ENCODE assay signal across 8 cellular contexts in the genomic region with DNA sequence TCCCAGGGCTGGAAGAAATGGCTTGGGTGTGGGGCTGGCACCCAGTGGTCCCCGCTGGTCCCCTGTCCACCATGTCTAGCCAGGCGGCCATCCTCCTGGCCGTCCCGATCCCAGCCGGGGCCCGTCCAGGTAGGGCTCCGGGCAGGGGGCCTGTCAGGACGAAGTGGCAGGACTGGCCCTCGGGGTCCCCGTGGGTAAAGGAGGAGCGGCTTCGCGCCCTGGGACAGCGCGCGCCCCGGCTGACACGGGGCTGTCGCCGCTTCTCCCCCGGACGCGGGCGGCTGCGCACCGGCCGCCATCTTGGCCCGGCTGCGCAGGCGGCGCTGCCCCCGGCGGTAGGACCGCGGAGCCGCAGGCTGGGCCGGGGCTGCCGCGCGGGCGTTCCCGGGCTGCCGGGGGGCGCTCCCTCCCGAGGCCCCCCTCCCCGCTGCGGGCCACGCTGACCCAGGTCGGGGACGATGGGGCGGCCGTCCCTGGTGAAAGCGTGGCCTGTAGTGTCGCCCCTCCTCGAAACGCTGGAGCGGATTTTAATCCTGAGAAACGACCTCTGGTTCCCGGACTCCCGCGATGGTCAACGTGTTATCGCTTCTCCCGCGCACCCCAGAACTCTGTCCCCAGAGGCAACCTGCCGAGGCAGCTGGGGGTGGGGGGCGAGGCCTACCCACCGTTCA.
DNase-seq lines count a peak whose midpoint lies in the region; ATAC-seq, FAIRE-seq and TF ChIP-seq lines count a peak whose summit lies in the region.

No MANE protein-coding gene starts in this region.

- no peak for FAIRE-seq in bronchial epithelial cell (lab: Jason Lieb, UNC)

- peaks cover 10% of the 10 kb centered on the region for H3K4me1 ChIP-seq in Loucy (ENCODE audit: insufficient read depth, low read length, poor library complexity, severe bottlenecking)

- H4K20me1 ChIP-seq in Loucy (ENCODE audit: insufficient read depth, low read length, poor library complexity, severe bottlenecking) = peaks cover 2% of the 10 kb centered on the region

- no peaks in the 10 kb centered on the region for H3K27me3 Mint-ChIP-seq in stimulated activated naive CD8-positive, alpha-beta T cell treated with anti-CD3 and anti-CD28 coated beads, Interleukin-15, Interleukin-2, amounts not matched to agents 100 ng/mL and 50 ng/mL, for 24 hours

- peak overlapping the region; percentile 74 for H2AFZ ChIP-seq in Loucy (ENCODE audit: low read length)

- DNase-seq in NCI-H2081 (lab: John Stamatoyannopoulos, UW) = peak; percentile 53 to 64
- no peak for DNase-seq in NCI-H2081 treated with DMSO at 0.1 percent for 48 hours (lab: John Stamatoyannopoulos, UW)
- DNase-seq in bronchial epithelial cell (ENCODE audit: low read depth) = no peak
- DNase-seq in kidney tubule cell (ENCODE audit: low spot score) = peak; percentile 44
- DNase-seq in SW 1271 (lab: John Stamatoyannopoulos, UW) = no peak

- H3K9ac ChIP-seq in Loucy (ENCODE audit: low read depth, low read length, poor library complexity, severe bottlenecking) = peak overlapping the region; percentile 76

- H3K9me3 Mint-ChIP-seq in stimulated activated naive CD8-positive, alpha-beta T cell treated with anti-CD3 and anti-CD28 coated beads, Interleukin-15, Interleukin-2, amounts not matched to agents 100 ng/mL and 50 ng/mL, for 24 hours = no peaks in the 10 kb centered on the region

- H3K4me1 Mint-ChIP-seq in stimulated activated naive CD8-positive, alpha-beta T cell treated with anti-CD3 and anti-CD28 coated beads, Interleukin-15, Interleukin-2, amounts not matched to agents 100 ng/mL and 50 ng/mL, for 24 hours (ENCODE audit: low read depth) = peaks cover 20% of the 10 kb centered on the region

- H3F3A ChIP-seq in Loucy (ENCODE audit: low read depth) = peaks cover 7% of the 10 kb centered on the region; the same call in 1 of the 2 replicates

- no peaks in the 10 kb centered on the region for H3K36me3 Mint-ChIP-seq in stimulated activated naive CD8-positive, alpha-beta T cell treated with anti-CD3 and anti-CD28 coated beads, Interleukin-15, Interleukin-2, amounts not matched to agents 100 ng/mL and 50 ng/mL, for 24 hours (ENCODE audit: low read depth)

- H3K4me2 ChIP-seq in Loucy (ENCODE audit: low read depth, low read length, poor library complexity, severe bottlenecking) = peak overlapping the region; percentile 83

- no peaks in the 10 kb centered on the region for H3K27me3 ChIP-seq in Loucy (ENCODE audit: insufficient read depth, low read length, poor library complexity, severe bottlenecking)
- no peaks in the 10 kb centered on the region for H3K27me3 ChIP-seq in bronchial epithelial cell (ENCODE audit: control insufficient read depth, insufficient read depth, low read length)

- H3K4me3 ChIP-seq in Loucy (ENCODE audit: low read length, poor library complexity, severe bottlenecking) (peak overlapping the region; percentile 76), bronchial epithelial cell (ENCODE audit: low read depth, low read length) (peak overlapping the region; percentile 46)

- no peak overlapping the region for H3K27ac Mint-ChIP-seq in stimulated activated naive CD8-positive, alpha-beta T cell treated with anti-CD3 and anti-CD28 coated beads, Interleukin-15, Interleukin-2, amounts not matched to agents 100 ng/mL and 50 ng/mL, for 24 hours

- H3K9me3 ChIP-seq in Loucy (ENCODE audit: insufficient read depth, low read depth, low read length) = no peaks in the 10 kb centered on the region

- peak overlapping the region; percentile 72 for H3K4me3 Mint-ChIP-seq in stimulated activated naive CD8-positive, alpha-beta T cell treated with anti-CD3 and anti-CD28 coated beads, Interleukin-15, Interleukin-2, amounts not matched to agents 100 ng/mL and 50 ng/mL, for 24 hours

- ATAC-seq in HG02981 (IDR thresholded peaks at IDR 0.05; ENCODE audit: unreplicated experiment) = no peak

- no peak for TF ChIP-seq CTCF in Loucy (conservative IDR thresholded peaks at IDR 0.05; ENCODE audit: low read length)
- TF ChIP-seq CTCF in bronchial epithelial cell (IDR thresholded peaks at IDR 0.05; ENCODE audit: insufficient read depth, low read length, severe bottlenecking) = no peak

- H3K36me3 ChIP-seq in Loucy (ENCODE audit: insufficient read depth, low read length) = no peaks in the 10 kb centered on the region
- H3K36me3 ChIP-seq in bronchial epithelial cell (ENCODE audit: control insufficient read depth, insufficient read depth, low read length) = no peaks in the 10 kb centered on the region

- no peaks in the 10 kb centered on the region for H3K9me2 ChIP-seq in Loucy (replicated peaks; ENCODE audit: low read depth, low read length)

- H3K79me2 ChIP-seq in Loucy (ENCODE audit: insufficient read depth, low read length) = peaks cover 23% of the 10 kb centered on the region

Comparison
In these comparisons a context has a peak if more than half of its experiments do, and no peak if none do; other contexts are left out.
1. DNase-seq: peak in NCI-H2081 (2 of 2) and kidney tubule cell (single experiment); none in NCI-H2081 treated with DMSO at 0.1 percent for 48 hours (single experiment), bronchial epithelial cell (single experiment) and SW 1271 (0 of 2).